In genomic region chr15:64580696-64581407, GRCh38 we compare ENCODE assay signal across 17 cellular contexts.
"Had no signal": no experiment of that assay in that cellular context is flagged by ENCODE, and none has a peak within 500 bp of the region (broad histone marks: within the 10 kb centered on the region; RNA-seq: fewer than 3 reads in every experiment).

No MANE protein-coding gene starts in this region.

- H3K9me3 ChIP-seq: colonic mucosa, prostate gland had no signal

- H3K27me3 Mint-ChIP-seq: brain, naive B cell had no signal

- H3K36me3 ChIP-seq: colonic mucosa, left ventricle myocardium inferior, prostate gland, right atrium auricular region had no signal

- H3K27ac ChIP-seq: colonic mucosa, left ventricle myocardium inferior, prostate gland, right atrium auricular region, tibial nerve, VCaP had no signal

- H3K27me3 ChIP-seq: colonic mucosa, right atrium auricular region, tibial nerve had no signal

- H3K4me1 Mint-ChIP-seq: brain had no signal

- DNase-seq: activated CD4-positive, alpha-beta T cell treated with anti-CD3 and anti-CD28 coated beads, Interleukin-2, amount 50 U/mL, for 4 hours; activated CD4-positive, CD25-positive, alpha-beta regulatory T cell treated with anti-CD3 and anti-CD28 coated beads, Interleukin-2, amount 50 U/mL, for 72 hours; anterior cingulate cortex; central memory CD4-positive, alpha-beta T cell; colonic mucosa; erythroblast; foreskin melanocyte; kidney; left ventricle myocardium inferior; mammary epithelial cell; naive B cell; stimulated activated naive CD8-positive, alpha-beta T cell treated with anti-CD3 and anti-CD28 coated beads, Interleukin-15, Interleukin-2, amounts not matched to agents 100 U/mL and 50 U/mL, for 24 hours had no signal

- H3K4me1 ChIP-seq: colonic mucosa, prostate gland, tibial nerve had no signal

- H3K4me3 ChIP-seq: colonic mucosa, left ventricle myocardium inferior, prostate gland, right atrium auricular region, tibial nerve had no signal

- H3K4me3 Mint-ChIP-seq: brain, naive B cell had no signal

- ATAC-seq: stimulated activated naive CD8-positive, alpha-beta T cell treated with anti-CD3 and anti-CD28 coated beads, Interleukin-15, Interleukin-2, amounts not matched to agents 100 U/mL and 50 U/mL, for 24 hours had no signal
